Comparison of ENCODE assay signal across 1 cellular context in genomic region chr22:45686004-45686403, GRCh38.
TF ChIP-seq lines count a peak whose summit lies in the region.

No MANE protein-coding gene starts in this region.

TF ChIP-seq in IMR-90, 13 proteins besides CTCF, POLR2A, EP300 and RAD21 (continued from another document):
- TF ChIP-seq MAZ (IDR thresholded peaks at IDR 0.05; ENCODE audit: borderline replicate concordance, low read depth, low read length) (no peak), SMC3 (IDR thresholded peaks at IDR 0.05; ENCODE audit: low read depth, low read length) (no peak), NFE2L2 (IDR thresholded peaks at IDR 0.05; ENCODE audit: low read depth, low read length) (no peak), CEBPB (IDR thresholded peaks at IDR 0.05; ENCODE audit: low read depth, low read length) (no peak), BHLHE40 (IDR thresholded peaks at IDR 0.05; ENCODE audit: low read depth, low read length) (no peak), USF2 (IDR thresholded peaks at IDR 0.05; ENCODE audit: low read depth, low read length) (no peak), RFX5 (IDR thresholded peaks at IDR 0.05; ENCODE audit: low read depth, low read length) (no peak)
